Comparison of ENCODE assay signal across 1 cellular context in the genomic region with DNA sequence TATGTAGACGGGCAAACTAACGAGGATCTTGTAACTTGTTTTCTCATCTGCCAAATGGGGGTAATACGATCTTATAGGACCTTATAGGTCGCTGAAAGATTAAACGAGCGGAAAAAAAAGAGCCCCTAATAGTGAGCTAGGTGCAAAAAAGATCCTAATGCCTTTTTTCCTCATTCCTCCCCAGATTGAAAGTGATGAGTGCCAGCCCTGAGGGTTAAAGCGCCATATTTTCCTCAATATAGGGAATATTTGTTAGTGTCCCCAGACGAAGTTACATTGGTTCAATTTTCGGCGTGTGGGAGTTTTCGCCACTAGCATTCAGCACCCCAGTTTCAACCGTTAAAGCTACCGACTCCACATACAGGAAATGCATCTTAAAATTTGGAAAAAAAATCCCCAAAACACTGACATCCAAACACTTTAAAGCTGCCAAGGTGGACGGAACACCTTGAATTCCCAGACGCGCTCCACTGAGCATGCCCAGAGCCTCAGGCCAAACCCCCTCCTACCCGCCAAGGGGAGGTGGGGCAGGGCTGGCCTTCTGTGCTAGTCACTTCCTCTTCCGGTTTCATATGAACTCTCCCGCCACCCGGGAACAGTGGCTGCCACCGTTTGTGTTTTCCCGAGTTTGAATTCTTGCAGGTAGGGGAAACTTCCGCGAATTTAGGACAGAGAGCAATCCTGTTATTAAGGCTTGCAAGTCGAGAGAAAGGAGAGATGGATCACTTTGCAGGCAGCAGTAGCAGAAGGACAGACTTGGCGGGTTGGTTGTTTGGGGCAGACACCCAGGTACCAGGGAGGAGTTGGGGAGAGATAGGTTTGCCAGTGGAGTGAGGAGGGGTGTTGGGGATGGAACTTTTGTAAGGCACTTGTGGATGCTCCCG.
A peak's percentile ranks its signal among the peaks of the same experiment; 100 is the strongest.
TF ChIP-seq lines count a peak whose summit lies in the region.

A gene with protein sequence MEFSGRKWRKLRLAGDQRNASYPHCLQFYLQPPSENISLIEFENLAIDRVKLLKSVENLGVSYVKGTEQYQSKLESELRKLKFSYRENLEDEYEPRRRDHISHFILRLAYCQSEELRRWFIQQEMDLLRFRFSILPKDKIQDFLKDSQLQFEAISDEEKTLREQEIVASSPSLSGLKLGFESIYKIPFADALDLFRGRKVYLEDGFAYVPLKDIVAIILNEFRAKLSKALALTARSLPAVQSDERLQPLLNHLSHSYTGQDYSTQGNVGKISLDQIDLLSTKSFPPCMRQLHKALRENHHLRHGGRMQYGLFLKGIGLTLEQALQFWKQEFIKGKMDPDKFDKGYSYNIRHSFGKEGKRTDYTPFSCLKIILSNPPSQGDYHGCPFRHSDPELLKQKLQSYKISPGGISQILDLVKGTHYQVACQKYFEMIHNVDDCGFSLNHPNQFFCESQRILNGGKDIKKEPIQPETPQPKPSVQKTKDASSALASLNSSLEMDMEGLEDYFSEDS (plus strand): TSS at position 571 of the 884 bp plus-strand sequence. CDS start 816 bp downstream, outside the sequence.

TF ChIP-seq in K562, 482 proteins besides CTCF, POLR2A, EP300 and RAD21 (continued from another document and continues in another):
- TF ChIP-seq, protein P1, sequence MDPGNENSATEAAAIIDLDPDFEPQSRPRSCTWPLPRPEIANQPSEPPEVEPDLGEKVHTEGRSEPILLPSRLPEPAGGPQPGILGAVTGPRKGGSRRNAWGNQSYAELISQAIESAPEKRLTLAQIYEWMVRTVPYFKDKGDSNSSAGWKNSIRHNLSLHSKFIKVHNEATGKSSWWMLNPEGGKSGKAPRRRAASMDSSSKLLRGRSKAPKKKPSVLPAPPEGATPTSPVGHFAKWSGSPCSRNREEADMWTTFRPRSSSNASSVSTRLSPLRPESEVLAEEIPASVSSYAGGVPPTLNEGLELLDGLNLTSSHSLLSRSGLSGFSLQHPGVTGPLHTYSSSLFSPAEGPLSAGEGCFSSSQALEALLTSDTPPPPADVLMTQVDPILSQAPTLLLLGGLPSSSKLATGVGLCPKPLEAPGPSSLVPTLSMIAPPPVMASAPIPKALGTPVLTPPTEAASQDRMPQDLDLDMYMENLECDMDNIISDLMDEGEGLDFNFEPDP (CRISPR knock-in tag; IDR thresholded peaks at IDR 0.05): no peak
- no peak for TF ChIP-seq HSF4 (CRISPR knock-in tag; IDR thresholded peaks at IDR 0.05; ENCODE audit: borderline replicate concordance)
- TF ChIP-seq ZNF280A (IDR thresholded peaks at IDR 0.05; ENCODE audit: low read depth, partially characterized antibody): no peak
- TF ChIP-seq MTF1 (CRISPR knock-in tag; IDR thresholded peaks at IDR 0.05; ENCODE audit: borderline replicate concordance): no peak
- no peak for TF ChIP-seq GATAD2B (IDR thresholded peaks at IDR 0.05; ENCODE audit: borderline replicate concordance)
- no peak for TF ChIP-seq RUNX1 (IDR thresholded peaks at IDR 0.05; ENCODE audit: low read depth)
- TF ChIP-seq TRIM28 (IDR thresholded peaks at IDR 0.05): no peak
- TF ChIP-seq SFPQ (IDR thresholded peaks at IDR 0.05; ENCODE audit: low read depth, low read length): no peak
- TF ChIP-seq ZNF584 (CRISPR knock-in tag; IDR thresholded peaks at IDR 0.05; ENCODE audit: low read depth): no peak
- TF ChIP-seq HNRNPK (IDR thresholded peaks at IDR 0.05; ENCODE audit: low read depth, low read length, poor library complexity, severe bottlenecking): no peak
- TF ChIP-seq CC2D1A (IDR thresholded peaks at IDR 0.05): 0 out of 2 replicates have a peak, but pooled peaks have one; percentile 48
- no peak; the same call in 1 of the 2 replicates for TF ChIP-seq CXXC5 (CRISPR knock-in tag; IDR thresholded peaks at IDR 0.05)
- TF ChIP-seq ZBTB9 (CRISPR knock-in tag; IDR thresholded peaks at IDR 0.05): no peak
- no peak for TF ChIP-seq GTF2A2 (tag; IDR thresholded peaks at IDR 0.05)
- no peak for TF ChIP-seq CUX1 (CRISPR knock-in tag; IDR thresholded peaks at IDR 0.05)
- no peak for TF ChIP-seq ZKSCAN3 (CRISPR knock-in tag; IDR thresholded peaks at IDR 0.05)
- TF ChIP-seq, protein P2, sequence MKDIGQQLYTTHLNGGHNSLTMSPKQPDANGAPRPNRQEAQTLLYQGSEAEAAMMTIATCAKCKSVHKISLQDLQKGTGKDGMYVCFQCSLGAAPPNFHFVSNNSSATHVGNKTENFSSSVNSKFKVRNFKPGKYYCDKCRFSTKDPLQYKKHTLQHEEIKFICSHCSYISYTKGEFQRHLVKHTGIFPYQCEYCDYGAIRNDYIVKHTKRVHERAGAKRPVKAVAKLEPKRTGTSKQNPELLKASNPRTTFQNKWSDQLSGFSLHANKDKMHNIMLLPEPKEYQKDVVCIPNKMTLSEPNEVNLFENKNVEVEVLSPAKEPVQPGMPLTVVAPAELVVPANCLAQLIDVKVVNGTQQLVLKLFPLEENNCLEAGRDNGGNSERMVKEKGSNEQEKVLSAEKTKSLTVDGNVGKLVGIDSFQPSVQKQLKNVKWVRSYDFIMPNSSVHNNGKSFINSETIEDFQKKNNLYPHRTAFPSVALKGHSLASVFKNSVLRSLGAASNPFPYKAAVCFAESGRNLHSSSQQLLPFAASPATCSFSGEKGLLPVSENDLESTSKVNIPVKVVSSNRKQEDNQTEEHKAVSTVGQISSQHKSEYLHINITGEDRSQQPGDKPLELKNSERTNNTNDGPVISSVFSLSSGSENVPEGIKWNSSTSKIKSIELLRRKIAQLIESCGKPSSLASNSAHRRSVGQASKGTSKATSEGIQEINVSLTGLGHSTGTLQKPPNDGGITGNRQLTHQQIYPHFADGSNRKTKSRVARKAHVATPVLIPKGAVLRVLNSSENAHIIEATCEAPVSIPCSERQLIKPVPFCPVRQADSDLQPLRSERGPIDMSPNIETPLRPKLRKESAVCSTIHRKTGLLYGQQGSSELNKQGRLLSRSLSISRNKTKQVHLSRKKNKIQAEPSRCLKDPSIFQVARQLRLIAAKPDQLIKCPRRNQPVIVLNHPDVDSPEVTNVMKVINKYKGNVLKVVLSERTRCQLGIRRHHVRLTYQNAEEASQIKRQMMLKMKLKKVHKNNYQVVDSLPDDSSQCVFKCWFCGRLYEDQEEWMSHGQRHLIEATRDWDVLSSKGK (CRISPR knock-in tag; IDR thresholded peaks at IDR 0.05): no peak
- no peak for TF ChIP-seq PURB (CRISPR knock-in tag; IDR thresholded peaks at IDR 0.05; ENCODE audit: low read depth)
- no peak for TF ChIP-seq SIX5 (IDR thresholded peaks at IDR 0.05; ENCODE audit: borderline replicate concordance in 1 of 2, insufficient read depth in 1 of 2, low read depth in 1 of 2, low read length in 2 of 2)
- TF ChIP-seq MED1 (CRISPR knock-in tag; IDR thresholded peaks at IDR 0.05; ENCODE audit: borderline replicate concordance): no peak
- TF ChIP-seq E4F1 (CRISPR knock-in tag; IDR thresholded peaks at IDR 0.05; ENCODE audit: borderline replicate concordance): no peak
- no peak for TF ChIP-seq ELK1 (CRISPR knock-in tag; IDR thresholded peaks at IDR 0.05)
